In the genomic region with DNA sequence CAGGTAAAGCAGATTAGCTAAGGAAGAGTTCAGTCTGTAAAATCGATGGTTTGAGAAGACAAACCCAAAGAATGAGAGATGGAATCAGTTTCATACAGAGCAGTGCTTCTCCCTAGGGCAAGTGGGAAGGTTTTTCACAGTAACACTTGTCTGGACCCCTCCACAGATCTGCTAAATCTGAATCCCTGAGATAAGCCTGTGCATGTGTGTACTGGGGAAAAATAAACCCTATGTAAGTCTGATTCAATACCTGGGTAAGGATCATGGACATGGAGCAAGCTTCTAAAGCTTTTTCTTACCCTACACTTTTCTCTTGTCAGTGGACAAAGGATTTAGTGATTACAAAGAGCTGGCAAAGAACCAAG, we compare ENCODE assay signal across 19 cellular contexts. TPM values are rescaled to one million over a fixed set of nuclear protein-coding genes. Genes with fewer than 3 reads are reported as not detected.
DNase-seq lines count a peak whose midpoint lies in the region; ATAC-seq and TF ChIP-seq lines count a peak whose summit lies in the region.
"Had no signal": no experiment of that assay in that cellular context is flagged by ENCODE, and none has a peak within 500 bp of the region (broad histone marks: within the 10 kb centered on the region; RNA-seq: fewer than 3 reads in every experiment).

No MANE protein-coding gene starts in this region.

- H3K4me1 ChIP-seq in A673 (ENCODE audit: insufficient read depth, low read length, poor library complexity, severe bottlenecking) = peaks cover 26% of the 10 kb centered on the region
- peaks cover 11% of the 10 kb centered on the region for H3K4me1 ChIP-seq in RWPE2 (ENCODE audit: insufficient read depth, poor library complexity, severe bottlenecking)
- H3K4me1 ChIP-seq in iPS-20b (ENCODE audit: insufficient read depth, low read length) = peaks cover 25% of the 10 kb centered on the region
- no peaks in the 10 kb centered on the region for H3K4me1 ChIP-seq in esophagus muscularis mucosa
- H3K4me1 ChIP-seq in breast epithelium = no peaks in the 10 kb centered on the region

- CTCF ChIA-PET in A673 (lab: Charles Lee) = no interaction called here

- H3K4me3 ChIP-seq in A673 (ENCODE audit: low read depth, low read length, poor library complexity, severe bottlenecking) (no peak overlapping the region), RWPE2 (ENCODE audit: severe bottlenecking) (no peak overlapping the region), iPS-20b (ENCODE audit: low read length) (peak overlapping the region; percentile 41), esophagus muscularis mucosa (no peak overlapping the region), breast epithelium (no peak overlapping the region)
- H3K4me3 ChIP-seq: stomach had no signal

- H3K27ac ChIP-seq in A673 (ENCODE audit: low read depth, low read length, poor library complexity, severe bottlenecking) (peak overlapping the region; percentile 59), RWPE2 (ENCODE audit: poor library complexity, severe bottlenecking) (peak overlapping the region; percentile 26), iPS-20b (ENCODE audit: low read length) (no peak overlapping the region), esophagus muscularis mucosa (replicated peaks in 1 of 4) (no peak overlapping the region), breast epithelium (no peak overlapping the region)
- H3K27ac ChIP-seq: HL-60, stomach, WERI-Rb-1 had no signal

- ATAC-seq in GM21825 (IDR thresholded peaks at IDR 0.05; ENCODE audit: unreplicated experiment) (peak; percentile 12), RWPE2 (ENCODE audit: low read depth) (no peak), HG03039 (IDR thresholded peaks at IDR 0.05; ENCODE audit: unreplicated experiment) (no peak), GM18861 (IDR thresholded peaks at IDR 0.05; ENCODE audit: unreplicated experiment) (no peak)
- ATAC-seq: left lobe of liver; naive thymus-derived CD4-positive, alpha-beta T cell had no signal

- DNase-seq in A673 (ENCODE audit: low spot score) (no peak), RWPE2 (ENCODE audit: low spot score) (no peak), esophagus muscularis mucosa (ENCODE audit: extremely low spot score) (no peak), breast epithelium (ENCODE audit: low spot score in 2 of 2) (no peak)
- DNase-seq: activated naive CD4-positive, alpha-beta T cell; Calu3; hippocampal formation; naive thymus-derived CD4-positive, alpha-beta T cell; NCI-H146; NCI-H446 treated with DMSO at 0.1 percent for 48 hours; retina; stomach; WERI-Rb-1 had no signal

- peak overlapping the region; percentile 53 for H3K9ac ChIP-seq in iPS-20b (ENCODE audit: low read depth, low read length)

- TF ChIP-seq EP300 in esophagus muscularis mucosa (IDR thresholded peaks at IDR 0.05) = no peak

- 90% methylated on average over 1 of the region's 1 CpG for WGBS in esophagus muscularis mucosa

- TF ChIP-seq CTCF in A673 (conservative IDR thresholded peaks at IDR 0.05; ENCODE audit: low read depth, low read length) = no peak
- no peak for TF ChIP-seq CTCF in RWPE2 (IDR thresholded peaks at IDR 0.05; ENCODE audit: poor library complexity, severe bottlenecking)
- TF ChIP-seq CTCF in esophagus muscularis mucosa (IDR thresholded peaks at IDR 0.05) = no peak
- TF ChIP-seq CTCF in breast epithelium (IDR thresholded peaks at IDR 0.05) = no peak

- H3K27me3 ChIP-seq in A673 (replicated peaks; ENCODE audit: insufficient read depth, low read depth, low read length, poor library complexity) = no peaks in the 10 kb centered on the region
- H3K27me3 ChIP-seq in RWPE2 (ENCODE audit: insufficient read depth, poor library complexity, severe bottlenecking) = no peaks in the 10 kb centered on the region
- H3K27me3 ChIP-seq in iPS-20b (ENCODE audit: insufficient read depth, low read length) = no peaks in the 10 kb centered on the region
- H3K27me3 ChIP-seq in esophagus muscularis mucosa = no peaks in the 10 kb centered on the region
- no peaks in the 10 kb centered on the region for H3K27me3 ChIP-seq in breast epithelium
- H3K27me3 ChIP-seq: stomach had no signal

- intact Hi-C loops in A673 (cut with micrococcal nuclease; ENCODE audit: unreplicated experiment) = no loop called here
- intact Hi-C loops in esophagus muscularis mucosa (cut with DNase I) = no loop called here
- intact Hi-C loops in breast epithelium (cut with DNase I; ENCODE audit: low total_unique reads) = no loop called here

- POLR2A ChIA-PET in A673 (lab: Charles Lee; ENCODE audit: low non-redundant PET) = no interaction called here

- no TSS peak for BruUV-seq in A673 (replicated peaks; lab: Mats Ljungman, UMichigan)

- no peaks in the 10 kb centered on the region for H3K9me3 ChIP-seq in A673 (ENCODE audit: low read depth, low read length, poor library complexity, severe bottlenecking)
- H3K9me3 ChIP-seq in RWPE2 (ENCODE audit: severe bottlenecking) = no peaks in the 10 kb centered on the region
- H3K9me3 ChIP-seq in iPS-20b (ENCODE audit: insufficient read depth, low read depth, low read length) = no peaks in the 10 kb centered on the region
- no peaks in the 10 kb centered on the region for H3K9me3 ChIP-seq in esophagus muscularis mucosa
- no peaks in the 10 kb centered on the region for H3K9me3 ChIP-seq in breast epithelium
- H3K9me3 ChIP-seq: stomach had no signal

- H3K36me3 ChIP-seq in A673 (ENCODE audit: insufficient read depth, low read length, poor library complexity, severe bottlenecking) (peaks cover 13% of the 10 kb centered on the region), RWPE2 (ENCODE audit: low read depth) (peaks cover 78% of the 10 kb centered on the region), iPS-20b (ENCODE audit: insufficient read depth, low read depth, low read length) (peaks cover 52% of the 10 kb centered on the region), esophagus muscularis mucosa (no peaks in the 10 kb centered on the region), breast epithelium (no peaks in the 10 kb centered on the region)
- H3K36me3 ChIP-seq: stomach, WERI-Rb-1 had no signal

- TF ChIP-seq POLR2A in esophagus muscularis mucosa (IDR thresholded peaks at IDR 0.05; ENCODE audit: low read depth) (no peak), breast epithelium (IDR thresholded peaks at IDR 0.05) (no peak)

RNA-seq across cellular contexts. Expression of gene ELOVL6, which starts 13.6 kb away (rescaled TPM):
- 50.0 and 55.3 TPM in 2 replicates for total RNA-seq in A673 (2021)
- total RNA-seq in esophagus muscularis mucosa = 1 to 10 TPM; 1.7 to 3.1 (median 2.3) TPM
- total RNA-seq in breast epithelium = 1 to 10 TPM; 2.2 to 5.6 (median 4.1) TPM

Comparison
In these comparisons a context has a peak if more than half of its experiments do, and no peak if none do; other contexts are left out.
1. H3K27ac ChIP-seq: peak in A673 (single experiment) and RWPE2 (single experiment); none in iPS-20b (single experiment), esophagus muscularis mucosa (0 of 4) and breast epithelium (0 of 2).